In genomic region chr4:87360338-87360935, GRCh38 we compare ENCODE assay signal across 16 cellular contexts. TPM values are rescaled to one million over a fixed set of nuclear protein-coding genes. Genes with fewer than 3 reads are reported as not detected.
DNase-seq lines count a peak whose midpoint lies in the region; ATAC-seq and TF ChIP-seq lines count a peak whose summit lies in the region.
"Had no signal": no experiment of that assay in that cellular context is flagged by ENCODE, and none has a peak within 500 bp of the region (broad histone marks: within the 10 kb centered on the region; RNA-seq: fewer than 3 reads in every experiment).

No MANE protein-coding gene starts in this region.

- H3K9me3 ChIP-seq in CD4-positive, alpha-beta T cell (ENCODE audit: control insufficient read depth, low read length) = no peaks in the 10 kb centered on the region
- H3K9me3 ChIP-seq: A549, BE2C had no signal

- no peak overlapping the region for H3K27ac ChIP-seq in CD4-positive, alpha-beta T cell (ENCODE audit: low read depth, low read length)
- H3K27ac ChIP-seq: A549, C4-2B, GM23248 had no signal

- H3K4me1 Mint-ChIP-seq in nephron progenitor cell (peaks cover 10% of the 10 kb centered on the region), type B pancreatic cell (ENCODE audit: unreplicated experiment) (peaks cover 5% of the 10 kb centered on the region)
- H3K4me1 Mint-ChIP-seq in CD4-positive, alpha-beta T cell (ENCODE audit: low read depth) = no peaks in the 10 kb centered on the region

- H3K9me3 Mint-ChIP-seq in nephron progenitor cell (peaks cover under 1% of the 10 kb centered on the region), type B pancreatic cell (no peaks in the 10 kb centered on the region)
- H3K9me3 Mint-ChIP-seq in CD4-positive, alpha-beta T cell = no peaks in the 10 kb centered on the region
- H3K9me3 Mint-ChIP-seq: CD8-positive, alpha-beta T cell had no signal

- H3K27me3 ChIP-seq in CD4-positive, alpha-beta T cell (ENCODE audit: control insufficient read depth, insufficient read depth, low read length) = no peaks in the 10 kb centered on the region
- H3K27me3 ChIP-seq: BE2C had no signal

- H3K27ac Mint-ChIP-seq in nephron progenitor cell (peak overlapping the region; percentile 61), type B pancreatic cell (no peak overlapping the region)
- H3K27ac Mint-ChIP-seq in CD4-positive, alpha-beta T cell = no peak overlapping the region
- H3K27ac Mint-ChIP-seq: CD8-positive, alpha-beta T cell had no signal

- CTCF ChIA-PET in CD4-positive, alpha-beta T cell (lab: Charles Lee) = no interaction called here

- H3K4me3 Mint-ChIP-seq in nephron progenitor cell (no peak overlapping the region), type B pancreatic cell (no peak overlapping the region)
- H3K4me3 Mint-ChIP-seq in CD4-positive, alpha-beta T cell = no peak overlapping the region
- H3K4me3 Mint-ChIP-seq: CD8-positive, alpha-beta T cell had no signal

- TF ChIP-seq CTCF in nephron progenitor cell (IDR thresholded peaks at IDR 0.05) = no peak
- no peak for TF ChIP-seq CTCF in type B pancreatic cell (conservative IDR thresholded peaks at IDR 0.05)
- TF ChIP-seq CTCF in CD4-positive, alpha-beta T cell (IDR thresholded peaks at IDR 0.05) = no peak

- H3K27me3 Mint-ChIP-seq in nephron progenitor cell (ENCODE audit: low read depth, poor library complexity) (peaks cover 6% of the 10 kb centered on the region), type B pancreatic cell (no peaks in the 10 kb centered on the region)
- H3K27me3 Mint-ChIP-seq in CD4-positive, alpha-beta T cell = no peaks in the 10 kb centered on the region

- POLR2A ChIA-PET in CD4-positive, alpha-beta T cell (lab: Charles Lee) = no interaction called here

- DNase-seq in NCI-H69 (lab: John Stamatoyannopoulos, UW) (peak; percentile 31), left kidney (ENCODE audit: low read depth, low spot score) (peak; percentile 10), nephron progenitor cell (no peak), GM19240 (ENCODE audit: insufficient read length, low spot score) (no peak), type B pancreatic cell (ENCODE audit: extremely low spot score, unreplicated experiment) (no peak)
- DNase-seq in CD4-positive, alpha-beta T cell = no peak
- DNase-seq: BE2C; CD8-positive, alpha-beta T cell; COR-L47; DMS153; DMS79 treated with DMSO at 0.1 percent for 48 hours; GF-D8; GM23248 had no signal

- ATAC-seq in CD4-positive, alpha-beta T cell (ENCODE audit: poor library complexity) = no peak
- ATAC-seq: A549; CD8-positive, alpha-beta T cell; HCT116 had no signal

- H3K36me3 Mint-ChIP-seq in nephron progenitor cell (ENCODE audit: low read depth) (peaks cover 73% of the 10 kb centered on the region), type B pancreatic cell (peaks cover 9% of the 10 kb centered on the region)
- H3K36me3 Mint-ChIP-seq in CD4-positive, alpha-beta T cell (ENCODE audit: low read depth) = peaks cover 62% of the 10 kb centered on the region

- intact Hi-C loops in CD4-positive, alpha-beta T cell (cut with DNase I, micrococcal nuclease) = no loop called here

RNA-seq across cellular contexts. Expression of gene HSD17B11, which starts 30.6 kb away (rescaled TPM):
- 19.2 and 23.9 TPM in 2 replicates for total RNA-seq in type B pancreatic cell (ENCODE audit: low replicate concordance)
- 10 to 100 TPM; 34.9 to 36.5 TPM for total RNA-seq in CD4-positive, alpha-beta T cell

RNA-seq across cellular contexts. Expression of gene HSD17B13, which starts 37.8 kb away (rescaled TPM):
- 0.12 and 0.17 TPM in 2 replicates for total RNA-seq in type B pancreatic cell (ENCODE audit: low replicate concordance)
- total RNA-seq in CD4-positive, alpha-beta T cell = under 1 TPM; 0.17 to 0.27 TPM
- total RNA-seq: GM23248 had no signal

Comparison
In these comparisons a context has a peak if more than half of its experiments do, and no peak if none do; other contexts are left out.
1. DNase-seq: peak in NCI-H69 (single experiment) and left kidney (single experiment); none in nephron progenitor cell (single experiment), GM19240 (single experiment), type B pancreatic cell (single experiment) and CD4-positive, alpha-beta T cell (0 of 10).